Comparison of ENCODE assay signal across 8 cellular contexts in the genomic region with DNA sequence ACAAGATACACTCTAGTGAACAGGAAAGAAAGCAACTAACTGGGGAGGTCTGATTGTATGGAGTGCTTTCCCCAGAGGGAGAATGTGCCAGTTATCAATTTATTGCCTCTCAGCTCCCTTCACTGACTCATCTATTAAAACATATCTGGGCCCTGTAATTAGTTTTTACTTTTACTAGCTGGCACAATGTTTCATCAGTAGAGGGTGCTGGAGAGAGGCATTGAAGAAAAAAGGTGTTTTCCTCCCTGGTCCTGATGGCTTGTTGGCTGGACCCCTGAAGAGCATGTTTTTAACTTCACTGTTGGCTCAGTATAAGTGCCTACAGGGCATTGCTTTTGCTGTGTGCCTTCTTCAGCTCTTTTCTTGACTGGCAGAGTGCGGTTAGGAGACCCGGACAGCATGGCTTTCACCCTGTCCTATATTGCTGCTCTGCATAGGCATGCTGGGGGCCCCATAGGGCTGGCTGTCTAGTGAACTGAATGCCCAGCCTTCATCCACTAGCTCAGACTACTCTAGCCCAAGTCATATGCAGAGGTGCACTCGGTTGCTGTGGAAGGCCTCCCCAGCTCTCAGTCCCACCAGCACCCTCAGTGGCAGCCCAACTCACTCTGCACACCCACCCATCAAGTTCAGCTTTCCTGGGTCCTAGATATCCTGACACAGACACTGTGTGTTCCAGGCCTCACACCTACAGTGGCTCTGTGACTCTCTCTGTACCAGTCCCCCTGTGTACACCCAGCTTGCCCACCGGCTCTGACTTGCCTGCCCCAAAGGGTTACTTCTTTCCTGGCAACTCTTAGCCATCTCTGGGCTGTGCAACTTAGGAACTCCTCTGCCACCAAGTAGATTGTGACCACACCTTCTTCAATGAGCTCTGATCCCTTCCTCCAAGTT.
DNase-seq lines count a peak whose midpoint lies in the region; ATAC-seq and TF ChIP-seq lines count a peak whose summit lies in the region.

No MANE protein-coding gene starts in this region.

- no peaks in the 10 kb centered on the region for H3K4me1 Mint-ChIP-seq in endodermal cell

- H3K27me3 Mint-ChIP-seq in endodermal cell (ENCODE audit: insufficient read depth): no peaks in the 10 kb centered on the region

- H3K36me3 Mint-ChIP-seq in endodermal cell (ENCODE audit: low read depth): no peaks in the 10 kb centered on the region

- 92% methylated on average over 4 of the region's 4 CpGs for WGBS in right cardiac atrium
- WGBS in endodermal cell (ENCODE audit: insufficient coverage in 1 of 2, insufficient read length in 1 of 2), 2 experiments: 85 to 93% methylated on average over 3 to 4 of the region's 4 CpGs

- H3K9me3 Mint-ChIP-seq in endodermal cell: peaks cover 14% of the 10 kb centered on the region

- H3K36me3 ChIP-seq in endodermal cell (ENCODE audit: control insufficient read depth, insufficient read depth, low read length): no peaks in the 10 kb centered on the region

- no peak overlapping the region for H3K27ac Mint-ChIP-seq in endodermal cell

- H3K27me3 ChIP-seq in right cardiac atrium (ENCODE audit: control insufficient read depth, insufficient read depth): no peaks in the 10 kb centered on the region
- no peaks in the 10 kb centered on the region for H3K27me3 ChIP-seq in endodermal cell (ENCODE audit: control insufficient read depth, insufficient read depth, low read length, poor library complexity, severe bottlenecking)

- H3K4me1 ChIP-seq in right cardiac atrium (ENCODE audit: control insufficient read depth, insufficient read depth, low read length) (no peaks in the 10 kb centered on the region), endodermal cell (ENCODE audit: control insufficient read depth, insufficient read depth, low read length) (no peaks in the 10 kb centered on the region)

- ATAC-seq in right cardiac atrium (peak; percentile 25 to 33), left ventricle myocardium superior (no peak), HG03565 (IDR thresholded peaks at IDR 0.05; ENCODE audit: unreplicated experiment) (no peak), HG03521 (IDR thresholded peaks at IDR 0.05; ENCODE audit: unreplicated experiment) (no peak)

- peak; percentile 68 for TF ChIP-seq CTCF in endodermal cell (conservative IDR thresholded peaks at IDR 0.05)

- no peak for DNase-seq in right cardiac atrium
- DNase-seq in left ventricle myocardium superior: no peak
- DNase-seq in NAMALWA (ENCODE audit: low spot score): peak; percentile 66
- peak; percentile 57 for DNase-seq in endodermal cell
- DNase-seq in KG1 (lab: John Stamatoyannopoulos, UW): no peak
- DNase-seq in epidermal melanocyte (ENCODE audit: insufficient read length, low spot score): no peak

- H3K9me3 ChIP-seq in right cardiac atrium (ENCODE audit: control insufficient read depth, low read length) (no peaks in the 10 kb centered on the region), endodermal cell (ENCODE audit: control insufficient read depth, low read length) (peaks cover 20% of the 10 kb centered on the region)

- H3K27ac ChIP-seq in right cardiac atrium (ENCODE audit: low read length): no peak overlapping the region
- H3K27ac ChIP-seq in endodermal cell (ENCODE audit: low read depth, low read length): no peak overlapping the region

- intact Hi-C loops in right cardiac atrium (cut with DNase I): no loop called here
- intact Hi-C loops in left ventricle myocardium superior (cut with micrococcal nuclease): no loop called here

- no peak overlapping the region for H3K4me3 Mint-ChIP-seq in endodermal cell

- H3K9ac ChIP-seq in endodermal cell (ENCODE audit: extremely low read depth, low read length, poor library complexity, severe bottlenecking): no peak overlapping the region

- H3K4me3 ChIP-seq in right cardiac atrium (ENCODE audit: low read length): no peak overlapping the region
- H3K4me3 ChIP-seq in endodermal cell (ENCODE audit: low read length): no peak overlapping the region

Comparison
In these comparisons a context has a peak if more than half of its experiments do, and no peak if none do; other contexts are left out.
1. ATAC-seq: peak in right cardiac atrium (2 of 2); none in left ventricle myocardium superior (single experiment), HG03565 (single experiment) and HG03521 (single experiment).
2. DNase-seq: peak in NAMALWA (single experiment) and endodermal cell (single experiment); none in right cardiac atrium (0 of 3), left ventricle myocardium superior (single experiment), KG1 (single experiment) and epidermal melanocyte (single experiment).